21 cellular contexts compared by ENCODE assay signal in genomic region chr11:75173336-75173735, GRCh38. TPM values are rescaled to one million over a fixed set of nuclear protein-coding genes. Genes with fewer than 3 reads are reported as not detected.
A peak's percentile ranks its signal among the peaks of the same experiment; 100 is the strongest.
DNase-seq lines count a peak whose midpoint lies in the region; ATAC-seq and TF ChIP-seq lines count a peak whose summit lies in the region.
"Had no signal": no experiment of that assay in that cellular context is flagged by ENCODE, and none has a peak within 500 bp of the region (broad histone marks: within the 10 kb centered on the region; RNA-seq: fewer than 3 reads in every experiment).

No MANE protein-coding gene starts in this region.

- H2AFZ ChIP-seq in GM23338 = 0 out of 2 replicates have a peak overlapping the region, but pooled peaks have one; percentile 14
- H2AFZ ChIP-seq: GM23248 had no signal

- peaks cover 9% of the 10 kb centered on the region for H3K4me1 Mint-ChIP-seq in GM23338
- H3K4me1 Mint-ChIP-seq in nephron progenitor cell = peaks cover 19% of the 10 kb centered on the region

- peak overlapping the region in 10 of 11 experiments; percentile 76 to 95 (median 88); a peak in 15 of 22 replicates for H3K27ac ChIP-seq in BLaER1 treated with 17β-estradiol and CSF1 and Interleukin-3, amounts not matched to agents 10 nM and 100 nM
- H3K27ac ChIP-seq in GM23338 (ENCODE audit: low read depth) (no peak overlapping the region), cingulate gyrus (ENCODE audit: low read depth, low read length) (peak overlapping the region; percentile 29)
- H3K27ac ChIP-seq: A549, GM23248 had no signal

- peak overlapping the region in 4 of 11 experiments; percentile 86 to 98 (median 88); a peak in 8 of 22 replicates for H3K4me2 ChIP-seq in BLaER1 treated with 17β-estradiol and CSF1 and Interleukin-3, amounts not matched to agents 10 nM and 100 nM
- H3K4me2 ChIP-seq in GM23338 = no peak overlapping the region
- H3K4me2 ChIP-seq: A549 had no signal

- H3K4me3 Mint-ChIP-seq in GM23338 = no peak overlapping the region
- no peak overlapping the region for H3K4me3 Mint-ChIP-seq in nephron progenitor cell
- H3K4me3 Mint-ChIP-seq: CD4-positive, alpha-beta memory T cell; HFFc6 had no signal

- DNase-seq in GM23338 (ENCODE audit: low spot score) (no peak), nephron progenitor cell (no peak), NK-92 (lab: John Stamatoyannopoulos, UW; ENCODE audit: unreplicated experiment) (no peak), NCI-H1436 treated with DMSO at 0.1 percent for 48 hours (lab: John Stamatoyannopoulos, UW) (no peak), NCI-H345 (lab: John Stamatoyannopoulos, UW) (no peak)
- DNase-seq: 8988T; ACHN; AML-193; BE2C; C1 segment of cervical spinal cord; CD4-positive, alpha-beta memory T cell; COR-L47; DMS153; DND-41; GM23248; HFFc6 had no signal

- no peaks in the 10 kb centered on the region for H3F3A ChIP-seq in GM23338 (replicated peaks; ENCODE audit: low read depth)

- H4K20me1 ChIP-seq in BLaER1 treated with 17β-estradiol and CSF1 and Interleukin-3, amounts not matched to agents 10 nM and 100 nM = no peaks in the 10 kb centered on the region; a peak in 2 of 22 replicates
- no peaks in the 10 kb centered on the region for H4K20me1 ChIP-seq in GM23338 (replicated peaks; ENCODE audit: insufficient read depth)

- H3K27ac Mint-ChIP-seq in GM23338 = no peak overlapping the region
- H3K27ac Mint-ChIP-seq in nephron progenitor cell = peak overlapping the region; percentile 20
- H3K27ac Mint-ChIP-seq: CD4-positive, alpha-beta memory T cell; HFFc6 had no signal

- no peaks in the 10 kb centered on the region for H3K79me2 ChIP-seq in GM23338 (replicated peaks; ENCODE audit: insufficient read depth)

- H3K27me3 Mint-ChIP-seq in GM23338 (ENCODE audit: insufficient read depth, low read depth, poor library complexity) (peaks cover 1% of the 10 kb centered on the region), nephron progenitor cell (ENCODE audit: low read depth, poor library complexity) (peaks cover 5% of the 10 kb centered on the region)

- H3K4me1 ChIP-seq in BLaER1 treated with 17β-estradiol and CSF1 and Interleukin-3, amounts not matched to agents 10 nM and 100 nM = peaks cover 46 to 97% (median 50%) of the 10 kb centered on the region in 10 experiments
- no peaks in the 10 kb centered on the region; the same call in 1 of the 2 replicates for H3K4me1 ChIP-seq in GM23338 (ENCODE audit: insufficient read depth)
- H3K4me1 ChIP-seq: HAP-1 had no signal

- peak overlapping the region in 3 of 11 experiments; percentile 69 to 83 (median 79); a peak in 5 of 22 replicates for H3K9ac ChIP-seq in BLaER1 treated with 17β-estradiol and CSF1 and Interleukin-3, amounts not matched to agents 10 nM and 100 nM
- H3K9ac ChIP-seq: GM23248 had no signal

- H3K4me3 ChIP-seq in BLaER1 treated with 17β-estradiol and CSF1 and Interleukin-3, amounts not matched to agents 10 nM and 100 nM = no peak overlapping the region
- no peak overlapping the region for H3K4me3 ChIP-seq in GM23338
- H3K4me3 ChIP-seq: A549, GM23248, HAP-1 had no signal

- TF ChIP-seq CTCF in GM23338 (conservative IDR thresholded peaks at IDR 0.05; ENCODE audit: low read depth in 2 of 2) (no peak), nephron progenitor cell (IDR thresholded peaks at IDR 0.05) (no peak)

- no peak for ATAC-seq in GM23338
- ATAC-seq: A549 had no signal

- H3K36me3 Mint-ChIP-seq in GM23338 (ENCODE audit: low read depth) (no peaks in the 10 kb centered on the region), nephron progenitor cell (ENCODE audit: low read depth) (no peaks in the 10 kb centered on the region)
- H3K36me3 Mint-ChIP-seq: CD4-positive, alpha-beta memory T cell had no signal

- H3K36me3 ChIP-seq in BLaER1 treated with 17β-estradiol and CSF1 and Interleukin-3, amounts not matched to agents 10 nM and 100 nM = peaks cover 0 to 89% (median 0%) of the 10 kb centered on the region in 11 experiments; a peak in 6 of 22 replicates
- H3K36me3 ChIP-seq in GM23338 (ENCODE audit: insufficient read depth) = no peaks in the 10 kb centered on the region
- H3K36me3 ChIP-seq: BE2C, HAP-1 had no signal

- H3K9me3 Mint-ChIP-seq in GM23338 (no peaks in the 10 kb centered on the region), nephron progenitor cell (no peaks in the 10 kb centered on the region)
- H3K9me3 Mint-ChIP-seq: CD4-positive, alpha-beta memory T cell; HFFc6 had no signal

- H3K9me2 ChIP-seq in GM23338 (ENCODE audit: insufficient read depth) = no peaks in the 10 kb centered on the region

- no peaks in the 10 kb centered on the region for H3K9me3 ChIP-seq in BLaER1 treated with 17β-estradiol and CSF1 and Interleukin-3, amounts not matched to agents 10 nM and 100 nM (replicated peaks in 1 of 11)
- H3K9me3 ChIP-seq: A549, BE2C, HAP-1 had no signal

- no peaks in the 10 kb centered on the region for H3K27me3 ChIP-seq in BLaER1 treated with 17β-estradiol and CSF1 and Interleukin-3, amounts not matched to agents 10 nM and 100 nM
- H3K27me3 ChIP-seq in GM23338 (ENCODE audit: insufficient read depth) = no peaks in the 10 kb centered on the region
- H3K27me3 ChIP-seq: BE2C had no signal

TF ChIP-seq in GM23338, 12 proteins besides CTCF, POLR2A, EP300 and RAD21:
- TF ChIP-seq NANOG (IDR thresholded peaks at IDR 0.05; ENCODE audit: borderline replicate concordance) = no peak
- no peak for TF ChIP-seq ETS1 (IDR thresholded peaks at IDR 0.05)
- no peak for TF ChIP-seq CREB1 (CRISPR knock-in tag; IDR thresholded peaks at IDR 0.05; ENCODE audit: low read depth)
- TF ChIP-seq JUNB (IDR thresholded peaks at IDR 0.05; ENCODE audit: unreplicated experiment) = no peak
- no peak for TF ChIP-seq ZNF331 (CRISPR knock-in tag; IDR thresholded peaks at IDR 0.05; ENCODE audit: low read depth)
- no peak for TF ChIP-seq EZH2phosphoT487 (IDR thresholded peaks at IDR 0.05; ENCODE audit: unreplicated experiment)
- no peak for TF ChIP-seq POLR2AphosphoS5 (IDR thresholded peaks at IDR 0.05; ENCODE audit: low read depth)
TF ChIP-seq in GM23338: peak in this region for 0.

RNA-seq across cellular contexts. Expression of gene SLCO2B1, which starts 22.4 kb away (rescaled TPM):
- not detected in 2 replicates for total RNA-seq in GM23338 (2014; rRNA removed; shearing (Covaris generic))
- 0.03 TPM in 1 of 2 replicates, not detected in the other for polyA plus RNA-seq in GM23338 (2016; fragmentation: Nextera tagmentation; extraction: Ambion mirVana)
- total RNA-seq: GM23248, H4, HFFc6 had no signal
- polyA plus RNA-seq: CD4-positive, alpha-beta memory T cell; GM23248 had no signal
